In genomic region chr9:2622361-2623045, GRCh38 we compare ENCODE assay signal across 8 cellular contexts. TPM values are rescaled to one million over a fixed set of nuclear protein-coding genes. Genes with fewer than 3 reads are reported as not detected.
DNase-seq lines count a peak whose midpoint lies in the region; ATAC-seq, FAIRE-seq and TF ChIP-seq lines count a peak whose summit lies in the region.

No MANE protein-coding gene starts in this region.

- ATAC-seq in GM19467 (IDR thresholded peaks at IDR 0.05; ENCODE audit: unreplicated experiment) = peak; percentile 39
- ATAC-seq in activated CD8-positive, alpha-beta T cell treated with anti-CD3 and anti-CD28 coated beads for 36 hours = peak; percentile 43
- ATAC-seq in naive thymus-derived CD8-positive, alpha-beta T cell = peak; percentile 5 to 39

- H3K9me3 Mint-ChIP-seq in activated CD8-positive, alpha-beta T cell treated with anti-CD3 and anti-CD28 coated beads for 36 hours = no peaks in the 10 kb centered on the region
- no peaks in the 10 kb centered on the region for H3K9me3 Mint-ChIP-seq in naive thymus-derived CD8-positive, alpha-beta T cell

- peaks cover 36% of the 10 kb centered on the region for H3K27me3 ChIP-seq in HUES48 (ENCODE audit: control insufficient read depth, insufficient read depth, low read length)
- H3K27me3 ChIP-seq in esophagus squamous epithelium = peaks cover 0 to 35% (median 0%) of the 10 kb centered on the region in 4 donors

- peaks cover 67% of the 10 kb centered on the region for H3K27me3 Mint-ChIP-seq in activated CD8-positive, alpha-beta T cell treated with anti-CD3 and anti-CD28 coated beads for 36 hours
- peaks cover 32 to 77% (median 65%) of the 10 kb centered on the region in 5 donors for H3K27me3 Mint-ChIP-seq in naive thymus-derived CD8-positive, alpha-beta T cell

- no peak for TF ChIP-seq POLR2A in esophagus squamous epithelium (IDR thresholded peaks at IDR 0.05)

- no peaks in the 10 kb centered on the region; the same call in 1 of the 2 replicates for H3K36me3 ChIP-seq in HUES48 (ENCODE audit: control insufficient read depth, insufficient read depth, low read length)
- H3K36me3 ChIP-seq in esophagus squamous epithelium = no peaks in the 10 kb centered on the region

- FAIRE-seq in urothelium cell line (lab: Jason Lieb, UNC) = no peak

- WGBS in esophagus squamous epithelium, 2 donors = 0% methylated on average over 5 of the region's 74 CpGs; no CpG with 5 or more reads in 1 of the 2 donors

- peaks cover 8% of the 10 kb centered on the region for H3K4me1 Mint-ChIP-seq in activated CD8-positive, alpha-beta T cell treated with anti-CD3 and anti-CD28 coated beads for 36 hours (ENCODE audit: low read depth)
- H3K4me1 Mint-ChIP-seq in naive thymus-derived CD8-positive, alpha-beta T cell = peaks cover 7 to 24% (median 19%) of the 10 kb centered on the region in 4 donors

- POLR2A ChIA-PET in activated CD8-positive, alpha-beta T cell treated with anti-CD3 and anti-CD28 coated beads for 36 hours (lab: Charles Lee) = no interaction called here
- POLR2A ChIA-PET in naive thymus-derived CD8-positive, alpha-beta T cell (lab: Charles Lee) = no interaction called here

- DNase-seq in D341Med (ENCODE audit: low spot score) = peak; percentile 73
- peak; percentile 41 for DNase-seq in activated CD8-positive, alpha-beta T cell treated with anti-CD3 and anti-CD28 coated beads for 36 hours
- DNase-seq in esophagus squamous epithelium (lab: John Stamatoyannopoulos, UW) = no peak
- no peak for DNase-seq in naive thymus-derived CD8-positive, alpha-beta T cell
- DNase-seq in urothelium cell line (ENCODE audit: low spot score) = peak; percentile 23
- no peak for DNase-seq in OCI-M2 (lab: John Stamatoyannopoulos, UW; ENCODE audit: unreplicated experiment)

- peak overlapping the region; percentile 74 for H3K27ac Mint-ChIP-seq in activated CD8-positive, alpha-beta T cell treated with anti-CD3 and anti-CD28 coated beads for 36 hours
- H3K27ac Mint-ChIP-seq in naive thymus-derived CD8-positive, alpha-beta T cell = no peak overlapping the region

- H3K4me1 ChIP-seq in HUES48 (ENCODE audit: control insufficient read depth, insufficient read depth, low read length) = peaks cover 29% of the 10 kb centered on the region
- H3K4me1 ChIP-seq in esophagus squamous epithelium = peaks cover 11 to 49% (median 17%) of the 10 kb centered on the region in 3 donors

- intact Hi-C loops in activated CD8-positive, alpha-beta T cell treated with anti-CD3 and anti-CD28 coated beads for 36 hours (cut with micrococcal nuclease) = loop anchor here (10.0 kb wide), 1 partner anchor 222 kb away; the partner anchor contains the start of gene PUM3
- intact Hi-C loops in esophagus squamous epithelium (cut with DNase I) = loop anchor here (5.0 kb wide), 1 partner anchor 215 kb away; no protein-coding TSS in a partner anchor

- H3K36me3 Mint-ChIP-seq in activated CD8-positive, alpha-beta T cell treated with anti-CD3 and anti-CD28 coated beads for 36 hours (ENCODE audit: low read depth) = peaks cover 3% of the 10 kb centered on the region
- H3K36me3 Mint-ChIP-seq in naive thymus-derived CD8-positive, alpha-beta T cell = peaks cover 0 to 5% (median 2%) of the 10 kb centered on the region in 3 donors

- H3K4me3 Mint-ChIP-seq in activated CD8-positive, alpha-beta T cell treated with anti-CD3 and anti-CD28 coated beads for 36 hours = peak overlapping the region; percentile 88
- peak overlapping the region; percentile 65 to 91 (median 80) for H3K4me3 Mint-ChIP-seq in naive thymus-derived CD8-positive, alpha-beta T cell

- peak overlapping the region; percentile 73 for H3K4me3 ChIP-seq in HUES48 (ENCODE audit: low read depth, low read length)
- peak overlapping the region; percentile 65 to 88 (median 82) for H3K4me3 ChIP-seq in esophagus squamous epithelium

- peak overlapping the region; percentile 24 for H3K9ac ChIP-seq in HUES48 (ENCODE audit: low read depth, low read length)

- CTCF ChIA-PET in activated CD8-positive, alpha-beta T cell treated with anti-CD3 and anti-CD28 coated beads for 36 hours (lab: Charles Lee) = no interaction called here

- H3K27ac ChIP-seq in HUES48 (ENCODE audit: low read depth, low read length) (peak overlapping the region; percentile 57), esophagus squamous epithelium (peak overlapping the region; percentile 82 to 91 (median 86))

- H3K9me3 ChIP-seq in HUES48 (ENCODE audit: control insufficient read depth, insufficient read depth, low read length) (no peaks in the 10 kb centered on the region), esophagus squamous epithelium (no peaks in the 10 kb centered on the region)

- TF ChIP-seq CTCF in activated CD8-positive, alpha-beta T cell treated with anti-CD3 and anti-CD28 coated beads for 36 hours (IDR thresholded peaks at IDR 0.05) = no peak
- no peak for TF ChIP-seq CTCF in esophagus squamous epithelium (IDR thresholded peaks at IDR 0.05)

RNA-seq across cellular contexts. Expression of gene VLDLR, which starts 0.9 kb away (rescaled TPM):
- 10 to 100 TPM; 13.0 to 17.1 TPM for total RNA-seq in activated CD8-positive, alpha-beta T cell treated with anti-CD3 and anti-CD28 coated beads for 36 hours
- 10 to 100 TPM; 12.4 to 20.2 (median 15.7) TPM for total RNA-seq in esophagus squamous epithelium
- total RNA-seq in naive thymus-derived CD8-positive, alpha-beta T cell = under 1 TPM in 1 of 2 experiments, not detected in 1; 0.16 TPM
- polyA plus RNA-seq in naive thymus-derived CD8-positive, alpha-beta T cell = under 1 TPM in 1 of 3 donors, not detected in 2; 0.35 TPM

Comparison
In these comparisons a context has a peak if more than half of its experiments do, and no peak if none do; other contexts are left out.
1. DNase-seq: peak in D341Med (single experiment), activated CD8-positive, alpha-beta T cell treated with anti-CD3 and anti-CD28 coated beads for 36 hours (single experiment) and urothelium cell line (single experiment); none in esophagus squamous epithelium (single experiment), naive thymus-derived CD8-positive, alpha-beta T cell (0 of 10) and OCI-M2 (single experiment).
2. RNA of gene VLDLR, which starts 0.9 kb away (total RNA-seq): 13.0 to 17.1 TPM in activated CD8-positive, alpha-beta T cell treated with anti-CD3 and anti-CD28 coated beads for 36 hours and 12.4 to 20.2 TPM in esophagus squamous epithelium; 0.16 TPM in naive thymus-derived CD8-positive, alpha-beta T cell; every median in the first group is over 10 times any median in the second.
3. Peak in every context shown above with its lines, with median percentiles within 50 percentile points of each other: ATAC-seq.